Comparison of ENCODE assay signal across 8 cellular contexts in the genomic region with DNA sequence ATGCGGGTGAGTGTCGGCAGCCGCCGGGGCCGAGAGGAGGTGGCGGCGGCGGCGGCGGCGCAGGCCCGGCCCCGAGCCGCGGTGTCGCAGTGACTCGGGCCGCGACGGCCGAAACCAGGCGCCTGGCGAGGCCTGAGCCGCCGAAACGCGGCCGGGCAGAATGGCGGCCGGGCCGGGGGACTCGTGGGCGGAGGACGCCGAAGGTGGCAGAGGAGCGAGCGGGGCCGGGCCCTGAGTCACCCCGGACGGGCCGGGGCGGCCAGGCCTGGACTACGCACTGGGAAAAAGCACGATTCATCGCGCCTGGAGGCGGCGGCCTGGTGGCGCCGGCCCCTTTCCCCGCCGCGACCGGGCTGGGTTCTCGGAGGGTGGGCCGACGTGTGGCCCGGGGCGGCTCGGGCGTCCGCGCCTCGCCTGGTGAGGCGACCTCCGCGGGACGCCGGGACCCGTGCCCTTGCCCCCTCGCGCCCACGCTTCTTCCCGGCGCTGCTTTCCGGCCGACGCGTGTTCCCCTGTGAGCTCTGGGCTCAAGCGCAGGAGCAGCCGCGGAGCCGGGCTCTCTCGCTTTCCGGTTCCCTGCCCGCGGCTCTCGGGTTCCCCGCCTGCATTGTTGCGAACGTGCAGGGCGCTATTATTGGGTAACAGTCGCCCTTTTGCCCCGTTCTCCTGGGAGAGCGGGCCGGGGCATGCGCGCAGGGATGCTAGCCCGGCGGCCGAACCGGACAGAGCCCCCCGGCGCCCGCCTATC. TPM values are rescaled to one million over a fixed set of nuclear protein-coding genes. Genes with fewer than 3 reads are reported as not detected.
A peak's percentile ranks its signal among the peaks of the same experiment; 100 is the strongest.
DNase-seq lines count a peak whose midpoint lies in the region; ATAC-seq and TF ChIP-seq lines count a peak whose summit lies in the region.

No MANE protein-coding gene starts in this region.

- no peaks in the 10 kb centered on the region for H3K36me3 ChIP-seq in ascending aorta
- H3K36me3 ChIP-seq in skeletal muscle tissue (ENCODE audit: control insufficient read depth in 3 of 3, insufficient read depth in 3 of 3, low read length in 3 of 3): no peaks in the 10 kb centered on the region

- peak overlapping the region; percentile 93 to 96 (median 94) for H3K9ac ChIP-seq in skeletal muscle tissue (ENCODE audit: low read depth in 1 of 3, low read length in 3 of 3)

- intact Hi-C loops in ascending aorta (cut with DNase I): loop anchor here (1.0 to 10.0 kb wide), 6 partner anchors 32 to 426 kb away; partner anchors contain the start of genes EZH2, PDIA4 and ZNF425

- peak; percentile 35 for ATAC-seq in GM19351 (IDR thresholded peaks at IDR 0.05; ENCODE audit: unreplicated experiment)
- peak; percentile 48 for ATAC-seq in HG03439 (IDR thresholded peaks at IDR 0.05; ENCODE audit: unreplicated experiment)

- no peak for TF ChIP-seq CTCF in ascending aorta (IDR thresholded peaks at IDR 0.05)

- in situ Hi-C loops in Caki2 (cut with HindIII; ENCODE audit: low pct_unique_long_range_greater_than_20kb, low sequenced_read_pairs): no loop called here

- H3K9me3 ChIP-seq in ascending aorta (no peaks in the 10 kb centered on the region), skeletal muscle tissue (ENCODE audit: control insufficient read depth in 3 of 3, low read length in 3 of 3) (no peaks in the 10 kb centered on the region)

- H3K4me3 ChIP-seq in ascending aorta (peak overlapping the region; percentile 97 to 99), iPS-11a (ENCODE audit: low read depth, low read length) (peak overlapping the region; percentile 84), skeletal muscle tissue (ENCODE audit: low read length in 3 of 3) (peak overlapping the region; percentile 78 to 88 (median 80))

- DNase-seq in Caki2 (ENCODE audit: low read depth) (peak; percentile 67), SW480 (ENCODE audit: low spot score) (peak; percentile 48), ascending aorta (ENCODE audit: low spot score in 2 of 2) (peak in 1 of 2 donors; percentile 73), NCI-H1048 (lab: John Stamatoyannopoulos, UW) (no peak)

- H3K27ac ChIP-seq in ascending aorta (peak overlapping the region; percentile 99 to 100), skeletal muscle tissue (ENCODE audit: low read depth, low read length) (peak overlapping the region; percentile 93)

- H3K27me3 ChIP-seq in ascending aorta: no peaks in the 10 kb centered on the region
- no peaks in the 10 kb centered on the region for H3K27me3 ChIP-seq in skeletal muscle tissue (ENCODE audit: control insufficient read depth in 3 of 3, insufficient read depth in 3 of 3, low read length in 3 of 3)

- H3K4me1 ChIP-seq in ascending aorta: peaks cover 4 to 31% of the 10 kb centered on the region in 2 donors
- H3K4me1 ChIP-seq in skeletal muscle tissue (ENCODE audit: control insufficient read depth in 3 of 3, insufficient read depth in 3 of 3, low read length in 3 of 3): peaks cover 21 to 36% (median 26%) of the 10 kb centered on the region in 3 donors

RNA-seq across cellular contexts. Expression of gene CUL1, which starts 0.5 kb away (rescaled TPM):
- 36.5 and 37.6 TPM in 2 replicates for total RNA-seq in Caki2 (2014; rRNA removed; shearing (Covaris generic); ENCODE audit: low replicate concordance)
- 16.3 TPM for total RNA-seq in ascending aorta
- total RNA-seq in skeletal muscle tissue: 33.9 TPM
